9 cellular contexts compared by ENCODE assay signal in the genomic region with DNA sequence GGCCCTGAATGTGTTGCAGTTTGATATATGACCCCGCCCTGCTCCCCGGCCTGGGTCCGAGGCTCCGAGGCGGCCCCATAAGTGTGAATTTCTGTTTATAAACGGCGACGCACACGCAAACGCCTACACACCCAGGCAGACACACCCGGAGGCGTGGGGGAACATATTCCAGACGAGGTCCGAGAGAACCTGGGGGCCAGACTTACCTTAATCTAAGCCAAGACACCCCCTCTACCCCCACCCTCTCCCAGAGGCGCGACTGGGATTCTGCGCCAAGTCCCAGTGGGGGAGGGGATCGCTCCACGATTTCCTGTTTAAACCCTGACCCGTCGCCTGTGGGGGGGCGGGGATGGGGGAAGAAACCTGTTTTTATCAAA. TPM values are rescaled to one million over a fixed set of nuclear protein-coding genes. Genes with fewer than 3 reads are reported as not detected.
DNase-seq lines count a peak whose midpoint lies in the region; ATAC-seq and TF ChIP-seq lines count a peak whose summit lies in the region.
"Had no signal": no experiment of that assay in that cellular context is flagged by ENCODE, and none has a peak within 500 bp of the region (broad histone marks: within the 10 kb centered on the region; RNA-seq: fewer than 3 reads in every experiment).

No MANE protein-coding gene starts in this region.

- H3K18ac ChIP-seq in mesenchymal stem cell (ENCODE audit: low read depth in 1 of 2, low read length in 2 of 2) = peak overlapping the region; percentile 99

- H3K27ac Mint-ChIP-seq in WTC11 = no peak overlapping the region

- H3K79me1 ChIP-seq in mesenchymal stem cell (replicated peaks; ENCODE audit: low read length, poor library complexity, severe bottlenecking) = no peaks in the 10 kb centered on the region

- peak overlapping the region; percentile 100 for H4K91ac ChIP-seq in mesenchymal stem cell (ENCODE audit: low read length)

- H3K4me3 ChIP-seq in AG04449 (ENCODE audit: low read depth, low read length) = peak overlapping the region; percentile 88
- peak overlapping the region; percentile 81 for H3K4me3 ChIP-seq in HEK293 (ENCODE audit: low read depth, low read length)
- H3K4me3 ChIP-seq in mesenchymal stem cell (ENCODE audit: insufficient read depth in 1 of 2, low read depth in 1 of 2, low read length in 2 of 2) = peak overlapping the region; percentile 54 to 91

- H2AFZ ChIP-seq in mesenchymal stem cell (ENCODE audit: low read depth, low read length) = no peak overlapping the region

- peak overlapping the region in 1 of 2 experiments; percentile 97 for H3K23ac ChIP-seq in mesenchymal stem cell (ENCODE audit: low read length in 2 of 2)

- H3K9me3 ChIP-seq in HEK293 (ENCODE audit: control insufficient read depth, insufficient read depth, low read depth, low read length) (no peaks in the 10 kb centered on the region), mesenchymal stem cell (ENCODE audit: control insufficient read depth, low read length) (no peaks in the 10 kb centered on the region)

- no peak for TF ChIP-seq CTCF in AG04449 (IDR thresholded peaks at IDR 0.05; ENCODE audit: insufficient read depth, low read length, missing control alignments)
- TF ChIP-seq CTCF in HEK293 (tag by site-specific recombination; IDR thresholded peaks at IDR 0.05) = no peak
- TF ChIP-seq CTCF in WTC11 (IDR thresholded peaks at IDR 0.05) = no peak

- H3K27me3 ChIP-seq in mesenchymal stem cell (ENCODE audit: control insufficient read depth in 1 of 2, insufficient read depth in 1 of 2, low read length in 2 of 2) = no peaks in the 10 kb centered on the region

- H3K4ac ChIP-seq in mesenchymal stem cell (ENCODE audit: low read depth in 1 of 2, low read length in 2 of 2) = peak overlapping the region; percentile 87 to 99

- H3K4me2 ChIP-seq in mesenchymal stem cell (ENCODE audit: low read length, poor library complexity, severe bottlenecking) = peak overlapping the region; percentile 93

- H3K4me1 ChIP-seq in HEK293 (ENCODE audit: control insufficient read depth, insufficient read depth, low read length) (peaks cover 55% of the 10 kb centered on the region), mesenchymal stem cell (ENCODE audit: control insufficient read depth, insufficient read depth, low read depth, low read length) (peaks cover 28% of the 10 kb centered on the region)

- H3K14ac ChIP-seq in mesenchymal stem cell (ENCODE audit: low read length in 2 of 2) = peak overlapping the region in 1 of 2 experiments; percentile 75

- peaks cover 26% of the 10 kb centered on the region for H3K4me1 Mint-ChIP-seq in WTC11

- H2BK120ac ChIP-seq in mesenchymal stem cell (ENCODE audit: low read depth, low read length) = peak overlapping the region; percentile 100

- H3K9ac ChIP-seq in mesenchymal stem cell (ENCODE audit: low read length) = peak overlapping the region; percentile 96

- POLR2A ChIA-PET in AG04449 (lab: Yijun Ruan, JAX) (no interaction called here), HEK293 (lab: Yijun Ruan, JAX) (no interaction called here), WTC11 (lab: Charles Lee) (no interaction called here)

- no peaks in the 10 kb centered on the region for H3K9me3 Mint-ChIP-seq in WTC11

- H2BK5ac ChIP-seq in mesenchymal stem cell (ENCODE audit: low read depth, low read length, poor library complexity, severe bottlenecking) = peak overlapping the region; percentile 90

- peaks cover 99% of the 10 kb centered on the region for H3K27me3 Mint-ChIP-seq in WTC11 (ENCODE audit: low read depth)

- ATAC-seq in WTC11 (no peak), HG03196 (IDR thresholded peaks at IDR 0.05; ENCODE audit: unreplicated experiment) (no peak), left lobe of liver (no peak)

- H4K8ac ChIP-seq in mesenchymal stem cell (ENCODE audit: low read length) = peak overlapping the region; percentile 87

- 4% methylated on average over 5 of the region's 22 CpGs for WGBS in mesenchymal stem cell

- CTCF ChIA-PET in AG04449 (lab: Yijun Ruan, JAX) = interaction anchor here (21.3 to 23.4 kb wide), 2 partner anchors 11 to 179 kb away, joined by 385 to 908 read pairs; partner anchors contain the start of genes HOXC5, HOXC6 and SMUG1
- CTCF ChIA-PET in HEK293 (lab: Yijun Ruan, JAX) = no interaction called here
- CTCF ChIA-PET in WTC11 (lab: Charles Lee) = no interaction called here

- peak overlapping the region in 1 of 2 experiments; percentile 50 for H2BK12ac ChIP-seq in mesenchymal stem cell (ENCODE audit: low read length in 2 of 2)

- peak overlapping the region; percentile 87 for H2BK15ac ChIP-seq in mesenchymal stem cell (ENCODE audit: low read depth, poor library complexity, severe bottlenecking)

- no peak for DNase-seq in AG04449 (ENCODE audit: low read depth, low spot score)
- no peak for DNase-seq in WTC11 (ENCODE audit: low spot score)
- peak; percentile 68 for DNase-seq in mesenchymal stem cell
- DNase-seq in GDM1 (lab: John Stamatoyannopoulos, UW) = no peak
- no peak for DNase-seq in activated gamma-delta T cell treated with Interleukin-2 at 50 U/mL for 16 hours
- DNase-seq in left lobe of liver (ENCODE audit: low spot score) = no peak

- H3K27ac ChIP-seq in HEK293 (ENCODE audit: extremely low read depth, low read depth, low read length) = peak overlapping the region; percentile 100
- peak overlapping the region; percentile 93 for H3K27ac ChIP-seq in mesenchymal stem cell (ENCODE audit: low read length, poor library complexity, severe bottlenecking)

- H2AK5ac ChIP-seq in mesenchymal stem cell (ENCODE audit: low read length, severe bottlenecking) = peak overlapping the region; percentile 3

- H3K36me3 ChIP-seq in HEK293 (ENCODE audit: control insufficient read depth in 2 of 2, insufficient read depth in 1 of 2, low read length in 2 of 2) (no peaks in the 10 kb centered on the region), mesenchymal stem cell (ENCODE audit: control insufficient read depth in 1 of 2, insufficient read depth in 2 of 2, low read depth in 1 of 2, low read length in 2 of 2) (no peaks in the 10 kb centered on the region)

- no peaks in the 10 kb centered on the region; the same call in 1 of the 2 replicates for H3K36me3 Mint-ChIP-seq in WTC11

- peak overlapping the region; percentile 63 for H3K4me3 Mint-ChIP-seq in WTC11

TF ChIP-seq in HEK293, 187 proteins besides CTCF, POLR2A, EP300 and RAD21 (continues in another document):
- TF ChIP-seq, protein P1, sequence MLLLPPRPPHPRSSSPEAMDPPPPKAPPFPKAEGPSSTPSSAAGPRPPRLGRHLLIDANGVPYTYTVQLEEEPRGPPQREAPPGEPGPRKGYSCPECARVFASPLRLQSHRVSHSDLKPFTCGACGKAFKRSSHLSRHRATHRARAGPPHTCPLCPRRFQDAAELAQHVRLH (tag by site-specific recombination; IDR thresholded peaks at IDR 0.05) = no peak
- TF ChIP-seq, protein P2, sequence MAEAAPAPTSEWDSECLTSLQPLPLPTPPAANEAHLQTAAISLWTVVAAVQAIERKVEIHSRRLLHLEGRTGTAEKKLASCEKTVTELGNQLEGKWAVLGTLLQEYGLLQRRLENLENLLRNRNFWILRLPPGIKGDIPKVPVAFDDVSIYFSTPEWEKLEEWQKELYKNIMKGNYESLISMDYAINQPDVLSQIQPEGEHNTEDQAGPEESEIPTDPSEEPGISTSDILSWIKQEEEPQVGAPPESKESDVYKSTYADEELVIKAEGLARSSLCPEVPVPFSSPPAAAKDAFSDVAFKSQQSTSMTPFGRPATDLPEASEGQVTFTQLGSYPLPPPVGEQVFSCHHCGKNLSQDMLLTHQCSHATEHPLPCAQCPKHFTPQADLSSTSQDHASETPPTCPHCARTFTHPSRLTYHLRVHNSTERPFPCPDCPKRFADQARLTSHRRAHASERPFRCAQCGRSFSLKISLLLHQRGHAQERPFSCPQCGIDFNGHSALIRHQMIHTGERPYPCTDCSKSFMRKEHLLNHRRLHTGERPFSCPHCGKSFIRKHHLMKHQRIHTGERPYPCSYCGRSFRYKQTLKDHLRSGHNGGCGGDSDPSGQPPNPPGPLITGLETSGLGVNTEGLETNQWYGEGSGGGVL (tag by site-specific recombination; IDR thresholded peaks at IDR 0.05) = peak; percentile 70
- peak; percentile 93 for TF ChIP-seq ZFHX2 (tag by site-specific recombination; conservative IDR thresholded peaks at IDR 0.05)

TF ChIP-seq in WTC11, 78 proteins besides CTCF, POLR2A, EP300 and RAD21 (continues in another document):
- TF ChIP-seq FOXK1 (CRISPR knock-in tag; IDR thresholded peaks at IDR 0.05) (no peak), TEAD1 (CRISPR knock-in tag; IDR thresholded peaks at IDR 0.05) (no peak), SP1 (CRISPR knock-in tag; conservative IDR thresholded peaks at IDR 0.05) (no peak), PREB (CRISPR knock-in tag; IDR thresholded peaks at IDR 0.05; ENCODE audit: borderline replicate concordance) (no peak), ELF4 (CRISPR knock-in tag; IDR thresholded peaks at IDR 0.05; ENCODE audit: low read depth) (no peak), ZNF138 (CRISPR knock-in tag; conservative IDR thresholded peaks at IDR 0.05) (no peak), GTF2I (CRISPR knock-in tag; conservative IDR thresholded peaks at IDR 0.05) (no peak), SMAD4 (CRISPR knock-in tag; IDR thresholded peaks at IDR 0.05) (no peak)

RNA-seq across cellular contexts. Expression of gene HOXC6, which starts 9.6 kb away (rescaled TPM):
- total RNA-seq in WTC11 (2021) (not detected in 3 replicates), left lobe of liver (not detected)
- polyA plus RNA-seq in mesenchymal stem cell (2013, experiment 1 of 2) = 49.1 TPM
- polyA plus RNA-seq in mesenchymal stem cell (2013, experiment 2 of 2) = 49.1 TPM
- total RNA-seq: left colon had no signal

RNA-seq across cellular contexts. Expression of gene HOXC8, which starts 9.8 kb away (rescaled TPM):
- total RNA-seq in WTC11 (2021) (not detected in 3 replicates), left lobe of liver (not detected)
- polyA plus RNA-seq in mesenchymal stem cell (2013, experiment 1 of 2) = 66.4 TPM
- polyA plus RNA-seq in mesenchymal stem cell (2013, experiment 2 of 2) = 67.1 TPM
- total RNA-seq: left colon had no signal

RNA-seq across cellular contexts. Expression of gene HOXC5, which starts 14.3 kb away (rescaled TPM):
- total RNA-seq in WTC11 (2021) (not detected in 3 replicates), left lobe of liver (not detected)
- 0.30 TPM for polyA plus RNA-seq in mesenchymal stem cell (2013, experiment 1 of 2)
- polyA plus RNA-seq in mesenchymal stem cell (2013, experiment 2 of 2) = 0.27 TPM
- total RNA-seq: left colon had no signal

RNA-seq across cellular contexts. Expression of gene HOXC9, which starts 18.6 kb away (rescaled TPM):
- total RNA-seq in WTC11 (2021) (not detected in 3 replicates), left lobe of liver (not detected)
- 18.0 TPM for polyA plus RNA-seq in mesenchymal stem cell (2013, experiment 1 of 2)
- 18.5 TPM for polyA plus RNA-seq in mesenchymal stem cell (2013, experiment 2 of 2)
- total RNA-seq: left colon had no signal

RNA-seq across cellular contexts. Expression of gene HOXC10, which starts 33.6 kb away (rescaled TPM):
- total RNA-seq in WTC11 (2021) (0.09 TPM in 1 of 3 replicates, not detected in the others), left lobe of liver (0.33 TPM)
- 8.9 TPM for polyA plus RNA-seq in mesenchymal stem cell (2013, experiment 1 of 2)
- polyA plus RNA-seq in mesenchymal stem cell (2013, experiment 2 of 2) = 9.4 TPM
- total RNA-seq: left colon had no signal
